ENCODE assay signal across 10 cellular contexts in genomic region chr12:120236124-120236398, GRCh38. TPM values are rescaled to one million over a fixed set of nuclear protein-coding genes. Genes with fewer than 3 reads are reported as not detected.
DNase-seq lines count a peak whose midpoint lies in the region; ATAC-seq and TF ChIP-seq lines count a peak whose summit lies in the region.
"Had no signal": no experiment of that assay in that cellular context is flagged by ENCODE, and none has a peak within 500 bp of the region (broad histone marks: within the 10 kb centered on the region; RNA-seq: fewer than 3 reads in every experiment).

No MANE protein-coding gene starts in this region.

- H3K4me1 ChIP-seq in RWPE2 (ENCODE audit: insufficient read depth, poor library complexity, severe bottlenecking) (peaks cover 97% of the 10 kb centered on the region), esophagus squamous epithelium (peaks cover 77 to 100% (median 100%) of the 10 kb centered on the region in 3 donors), prostate gland (replicated peaks) (peaks cover 28% of the 10 kb centered on the region)

- H3K4me3 ChIP-seq in RWPE2 (ENCODE audit: severe bottlenecking) (no peak overlapping the region), esophagus squamous epithelium (no peak overlapping the region), prostate gland (no peak overlapping the region)

- DNase-seq in RWPE2 (ENCODE audit: low spot score): no peak
- no peak for DNase-seq in esophagus squamous epithelium (lab: John Stamatoyannopoulos, UW)
- DNase-seq in prostate gland (ENCODE audit: low spot score): no peak
- no peak for DNase-seq in left lobe of liver (ENCODE audit: low spot score)
- no peak for DNase-seq in HK-2 (ENCODE audit: unreplicated experiment)
- DNase-seq in NCI-H226: no peak
- no peak for DNase-seq in NCI-H526 treated with DMSO at 0.1 percent for 48 hours (lab: John Stamatoyannopoulos, UW)
- DNase-seq: activated CD4-positive, alpha-beta T cell treated with anti-CD3 and anti-CD28 coated beads for 4 hours; NCI-H1105 had no signal

- peaks cover 22% of the 10 kb centered on the region for H3K36me3 ChIP-seq in RWPE2 (ENCODE audit: low read depth)
- no peaks in the 10 kb centered on the region for H3K36me3 ChIP-seq in esophagus squamous epithelium
- no peaks in the 10 kb centered on the region for H3K36me3 ChIP-seq in prostate gland

- H3K9me3 ChIP-seq in RWPE2 (ENCODE audit: severe bottlenecking): no peaks in the 10 kb centered on the region
- no peaks in the 10 kb centered on the region for H3K9me3 ChIP-seq in esophagus squamous epithelium
- H3K9me3 ChIP-seq in prostate gland: no peaks in the 10 kb centered on the region

- peak overlapping the region; percentile 78 for H3K27ac ChIP-seq in C4-2B
- H3K27ac ChIP-seq in RWPE2 (ENCODE audit: poor library complexity, severe bottlenecking): peak overlapping the region; percentile 100
- H3K27ac ChIP-seq in esophagus squamous epithelium: peak overlapping the region; percentile 74 to 94 (median 84)
- peak overlapping the region; percentile 78 to 86 for H3K27ac ChIP-seq in prostate gland

- TF ChIP-seq CTCF in C4-2B (conservative IDR thresholded peaks at IDR 0.05) (no peak), RWPE2 (IDR thresholded peaks at IDR 0.05; ENCODE audit: poor library complexity, severe bottlenecking) (peak; percentile 8), esophagus squamous epithelium (IDR thresholded peaks at IDR 0.05) (no peak), prostate gland (IDR thresholded peaks at IDR 0.05) (no peak)

- no peaks in the 10 kb centered on the region for H3K27me3 ChIP-seq in RWPE2 (ENCODE audit: insufficient read depth, poor library complexity, severe bottlenecking)
- H3K27me3 ChIP-seq in esophagus squamous epithelium: no peaks in the 10 kb centered on the region
- H3K27me3 ChIP-seq in prostate gland (replicated peaks; ENCODE audit: insufficient read depth): no peaks in the 10 kb centered on the region

- TF ChIP-seq POLR2A in esophagus squamous epithelium (IDR thresholded peaks at IDR 0.05): no peak
- no peak for TF ChIP-seq POLR2A in prostate gland (IDR thresholded peaks at IDR 0.05)

- no peak for ATAC-seq in RWPE2 (ENCODE audit: low read depth)
- no peak for ATAC-seq in left lobe of liver

- WGBS in esophagus squamous epithelium, 2 donors: 70 to 87% methylated on average over 2 to 3 of the region's 3 CpGs
- WGBS in prostate gland: 81% methylated on average over 3 of the region's 3 CpGs

- intact Hi-C loops in esophagus squamous epithelium (cut with DNase I) (no loop called here), prostate gland (cut with DNase I) (no loop called here)

RNA-seq across cellular contexts. Expression of gene PXN, which starts 29.5 kb away (rescaled TPM):
- total RNA-seq in esophagus squamous epithelium (10 to 100 TPM; 18.2 to 44.4 (median 21.4) TPM), prostate gland (100 to 1,000 TPM in 1 of 2 donors, 10 to 100 TPM in 1; 58.3 to 113 TPM), left lobe of liver (24.0 TPM)

RNA-seq across cellular contexts. Expression of gene RPLP0, which starts 35.1 kb away (rescaled TPM):
- 1,000 to 10,000 TPM; 3,136 to 5,114 (median 4,044) TPM for total RNA-seq in esophagus squamous epithelium
- total RNA-seq in prostate gland: 1,000 to 10,000 TPM; 1,950 to 2,858 TPM
- 743 TPM for total RNA-seq in left lobe of liver

RNA-seq across cellular contexts. Expression of gene GCN1, which starts 41.5 kb away (rescaled TPM):
- 100 to 1,000 TPM in 1 of 4 donors, 10 to 100 TPM in 3; 39.5 to 117 (median 63.7) TPM for total RNA-seq in esophagus squamous epithelium
- 100 to 1,000 TPM in 1 of 2 donors, 10 to 100 TPM in 1; 39.3 to 120 TPM for total RNA-seq in prostate gland
- total RNA-seq in left lobe of liver: 42.7 TPM

RNA-seq across cellular contexts. Expression of gene RNU4-2, which starts 55.6 kb away (rescaled TPM):
- under 1 TPM in 3 of 4 donors, not detected in 1; under 0.01 TPM for total RNA-seq in esophagus squamous epithelium
- total RNA-seq in prostate gland: under 1 TPM; under 0.01 TPM
- 3,631 TPM for total RNA-seq in left lobe of liver

RNA-seq across cellular contexts. Expression of gene RNU4-1, which starts 57.0 kb away (rescaled TPM):
- total RNA-seq in esophagus squamous epithelium: under 1 TPM in 3 of 4 donors, not detected in 1; under 0.01 TPM
- total RNA-seq in prostate gland: under 1 TPM; under 0.01 TPM
- total RNA-seq in left lobe of liver: 1,949 TPM
